3 cellular contexts compared by ENCODE assay signal in genomic region chr15:80898040-80898439, GRCh38.
TF ChIP-seq lines count a peak whose summit lies in the region.

No MANE protein-coding gene starts in this region.

TF ChIP-seq in A549, 52 proteins besides CTCF, POLR2A, EP300 and RAD21:
- TF ChIP-seq CEBPB (IDR thresholded peaks at IDR 0.05) (peak in 1 of 2 experiments; percentile 34; a peak in 1 of 4 replicates), ZNF302 (CRISPR knock-in tag; IDR thresholded peaks at IDR 0.05) (no peak), E2F6 (IDR thresholded peaks at IDR 0.05; ENCODE audit: borderline replicate concordance, low read depth) (no peak), KDM1A (IDR thresholded peaks at IDR 0.05; ENCODE audit: low read depth) (no peak)

TF ChIP-seq in IMR-90, 13 proteins besides CTCF, POLR2A, EP300 and RAD21:
- TF ChIP-seq MXI1 (IDR thresholded peaks at IDR 0.05; ENCODE audit: borderline replicate concordance, low read depth, low read length) (no peak), CEBPB (IDR thresholded peaks at IDR 0.05; ENCODE audit: low read depth, low read length) (peak; percentile 77)

TF ChIP-seq in H1, 55 proteins besides CTCF, POLR2A, EP300 and RAD21:
- TF ChIP-seq EZH2 (IDR thresholded peaks at IDR 0.05; ENCODE audit: low read depth, low read length, severe bottlenecking) (no peak), CEBPB (IDR thresholded peaks at IDR 0.05; ENCODE audit: low read depth, low read length) (peak; percentile 20; the same call in 1 of the 2 replicates)
